Comparison of ENCODE assay signal across 1 cellular context in the genomic region with DNA sequence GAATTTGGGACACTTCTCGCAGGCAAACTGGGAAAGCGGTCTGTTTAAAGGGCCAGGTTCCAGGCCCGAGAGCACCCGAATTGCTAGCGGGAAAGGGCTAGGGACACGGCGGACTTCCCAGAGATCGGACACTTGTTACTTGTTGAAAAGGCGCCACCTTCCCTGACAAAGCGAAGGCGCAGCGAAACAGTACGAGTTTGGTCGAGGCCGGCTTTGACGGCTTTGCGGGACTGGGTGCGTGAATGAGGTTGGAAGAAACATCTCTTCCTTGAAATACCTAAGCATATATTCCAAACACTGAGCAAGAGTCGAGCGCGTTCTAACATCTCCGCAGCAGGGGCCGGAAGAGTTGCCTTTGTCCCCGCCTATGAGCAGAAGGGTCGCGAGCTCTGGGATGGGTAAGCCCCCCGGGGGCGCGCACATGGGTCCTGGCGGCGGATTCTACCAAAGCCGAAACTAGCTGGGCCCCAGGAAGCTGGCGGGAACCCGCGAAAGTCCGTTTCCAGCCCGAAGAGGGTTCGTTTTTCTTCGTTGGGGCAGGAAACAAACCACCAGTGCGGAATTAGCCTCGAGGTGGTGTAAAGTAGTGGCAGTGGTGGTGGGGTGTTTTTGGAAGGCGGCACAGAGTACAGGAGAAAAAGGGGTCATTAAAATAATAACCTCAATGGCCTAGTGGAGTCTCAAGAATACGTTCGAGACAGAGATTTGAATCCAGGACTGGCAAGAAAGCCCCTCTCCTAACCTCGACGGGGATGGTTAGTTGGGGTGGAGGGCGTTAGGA.
A peak's percentile ranks its signal among the peaks of the same experiment; 100 is the strongest.
TF ChIP-seq lines count a peak whose summit lies in the region.

No MANE protein-coding gene starts in this region.

TF ChIP-seq in GM23338, 12 proteins besides CTCF, POLR2A, EP300 and RAD21 (continued from another document):
- TF ChIP-seq, protein P1, sequence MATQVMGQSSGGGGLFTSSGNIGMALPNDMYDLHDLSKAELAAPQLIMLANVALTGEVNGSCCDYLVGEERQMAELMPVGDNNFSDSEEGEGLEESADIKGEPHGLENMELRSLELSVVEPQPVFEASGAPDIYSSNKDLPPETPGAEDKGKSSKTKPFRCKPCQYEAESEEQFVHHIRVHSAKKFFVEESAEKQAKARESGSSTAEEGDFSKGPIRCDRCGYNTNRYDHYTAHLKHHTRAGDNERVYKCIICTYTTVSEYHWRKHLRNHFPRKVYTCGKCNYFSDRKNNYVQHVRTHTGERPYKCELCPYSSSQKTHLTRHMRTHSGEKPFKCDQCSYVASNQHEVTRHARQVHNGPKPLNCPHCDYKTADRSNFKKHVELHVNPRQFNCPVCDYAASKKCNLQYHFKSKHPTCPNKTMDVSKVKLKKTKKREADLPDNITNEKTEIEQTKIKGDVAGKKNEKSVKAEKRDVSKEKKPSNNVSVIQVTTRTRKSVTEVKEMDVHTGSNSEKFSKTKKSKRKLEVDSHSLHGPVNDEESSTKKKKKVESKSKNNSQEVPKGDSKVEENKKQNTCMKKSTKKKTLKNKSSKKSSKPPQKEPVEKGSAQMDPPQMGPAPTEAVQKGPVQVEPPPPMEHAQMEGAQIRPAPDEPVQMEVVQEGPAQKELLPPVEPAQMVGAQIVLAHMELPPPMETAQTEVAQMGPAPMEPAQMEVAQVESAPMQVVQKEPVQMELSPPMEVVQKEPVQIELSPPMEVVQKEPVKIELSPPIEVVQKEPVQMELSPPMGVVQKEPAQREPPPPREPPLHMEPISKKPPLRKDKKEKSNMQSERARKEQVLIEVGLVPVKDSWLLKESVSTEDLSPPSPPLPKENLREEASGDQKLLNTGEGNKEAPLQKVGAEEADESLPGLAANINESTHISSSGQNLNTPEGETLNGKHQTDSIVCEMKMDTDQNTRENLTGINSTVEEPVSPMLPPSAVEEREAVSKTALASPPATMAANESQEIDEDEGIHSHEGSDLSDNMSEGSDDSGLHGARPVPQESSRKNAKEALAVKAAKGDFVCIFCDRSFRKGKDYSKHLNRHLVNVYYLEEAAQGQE (IDR thresholded peaks at IDR 0.05; ENCODE audit: unreplicated experiment): no peak
- TF ChIP-seq CREB1 (CRISPR knock-in tag; IDR thresholded peaks at IDR 0.05; ENCODE audit: low read depth): no peak
- TF ChIP-seq JUNB (IDR thresholded peaks at IDR 0.05; ENCODE audit: unreplicated experiment): no peak
- TF ChIP-seq ZNF331 (CRISPR knock-in tag; IDR thresholded peaks at IDR 0.05; ENCODE audit: low read depth): no peak
- TF ChIP-seq POLR2AphosphoS5 (IDR thresholded peaks at IDR 0.05; ENCODE audit: low read depth): no peak
- TF ChIP-seq ZNF114 (CRISPR knock-in tag; IDR thresholded peaks at IDR 0.05): no peak
- peak; percentile 75 for TF ChIP-seq EZH2 (IDR thresholded peaks at IDR 0.05; ENCODE audit: low read depth, unreplicated experiment)
- no peak for TF ChIP-seq STAT1 (IDR thresholded peaks at IDR 0.05; ENCODE audit: unreplicated experiment)
